ENCODE assay signal across 1 cellular context in the genomic region with DNA sequence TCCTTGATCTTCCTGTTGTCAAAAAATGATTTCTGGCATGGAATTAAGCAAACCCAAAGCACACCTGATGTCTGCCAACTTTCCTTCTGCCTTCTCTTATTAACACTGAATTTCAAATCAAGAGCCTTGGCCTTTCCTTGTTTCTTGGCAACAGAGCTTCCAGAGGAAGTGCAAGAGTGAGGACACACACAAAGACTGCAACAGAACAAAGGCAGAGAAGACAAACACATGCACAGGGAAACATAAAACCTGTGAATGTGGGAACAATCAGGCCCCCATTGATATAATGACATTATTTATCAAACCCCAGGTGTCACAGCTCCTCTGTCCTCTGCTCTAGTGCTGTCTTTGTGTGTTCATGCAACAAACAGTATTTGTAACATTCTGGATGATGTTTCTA.
TF ChIP-seq lines count a peak whose summit lies in the region.

No MANE protein-coding gene starts in this region.

TF ChIP-seq in GM23338, 12 proteins besides CTCF, POLR2A, EP300 and RAD21 (continued from another document):
- TF ChIP-seq, protein P1, sequence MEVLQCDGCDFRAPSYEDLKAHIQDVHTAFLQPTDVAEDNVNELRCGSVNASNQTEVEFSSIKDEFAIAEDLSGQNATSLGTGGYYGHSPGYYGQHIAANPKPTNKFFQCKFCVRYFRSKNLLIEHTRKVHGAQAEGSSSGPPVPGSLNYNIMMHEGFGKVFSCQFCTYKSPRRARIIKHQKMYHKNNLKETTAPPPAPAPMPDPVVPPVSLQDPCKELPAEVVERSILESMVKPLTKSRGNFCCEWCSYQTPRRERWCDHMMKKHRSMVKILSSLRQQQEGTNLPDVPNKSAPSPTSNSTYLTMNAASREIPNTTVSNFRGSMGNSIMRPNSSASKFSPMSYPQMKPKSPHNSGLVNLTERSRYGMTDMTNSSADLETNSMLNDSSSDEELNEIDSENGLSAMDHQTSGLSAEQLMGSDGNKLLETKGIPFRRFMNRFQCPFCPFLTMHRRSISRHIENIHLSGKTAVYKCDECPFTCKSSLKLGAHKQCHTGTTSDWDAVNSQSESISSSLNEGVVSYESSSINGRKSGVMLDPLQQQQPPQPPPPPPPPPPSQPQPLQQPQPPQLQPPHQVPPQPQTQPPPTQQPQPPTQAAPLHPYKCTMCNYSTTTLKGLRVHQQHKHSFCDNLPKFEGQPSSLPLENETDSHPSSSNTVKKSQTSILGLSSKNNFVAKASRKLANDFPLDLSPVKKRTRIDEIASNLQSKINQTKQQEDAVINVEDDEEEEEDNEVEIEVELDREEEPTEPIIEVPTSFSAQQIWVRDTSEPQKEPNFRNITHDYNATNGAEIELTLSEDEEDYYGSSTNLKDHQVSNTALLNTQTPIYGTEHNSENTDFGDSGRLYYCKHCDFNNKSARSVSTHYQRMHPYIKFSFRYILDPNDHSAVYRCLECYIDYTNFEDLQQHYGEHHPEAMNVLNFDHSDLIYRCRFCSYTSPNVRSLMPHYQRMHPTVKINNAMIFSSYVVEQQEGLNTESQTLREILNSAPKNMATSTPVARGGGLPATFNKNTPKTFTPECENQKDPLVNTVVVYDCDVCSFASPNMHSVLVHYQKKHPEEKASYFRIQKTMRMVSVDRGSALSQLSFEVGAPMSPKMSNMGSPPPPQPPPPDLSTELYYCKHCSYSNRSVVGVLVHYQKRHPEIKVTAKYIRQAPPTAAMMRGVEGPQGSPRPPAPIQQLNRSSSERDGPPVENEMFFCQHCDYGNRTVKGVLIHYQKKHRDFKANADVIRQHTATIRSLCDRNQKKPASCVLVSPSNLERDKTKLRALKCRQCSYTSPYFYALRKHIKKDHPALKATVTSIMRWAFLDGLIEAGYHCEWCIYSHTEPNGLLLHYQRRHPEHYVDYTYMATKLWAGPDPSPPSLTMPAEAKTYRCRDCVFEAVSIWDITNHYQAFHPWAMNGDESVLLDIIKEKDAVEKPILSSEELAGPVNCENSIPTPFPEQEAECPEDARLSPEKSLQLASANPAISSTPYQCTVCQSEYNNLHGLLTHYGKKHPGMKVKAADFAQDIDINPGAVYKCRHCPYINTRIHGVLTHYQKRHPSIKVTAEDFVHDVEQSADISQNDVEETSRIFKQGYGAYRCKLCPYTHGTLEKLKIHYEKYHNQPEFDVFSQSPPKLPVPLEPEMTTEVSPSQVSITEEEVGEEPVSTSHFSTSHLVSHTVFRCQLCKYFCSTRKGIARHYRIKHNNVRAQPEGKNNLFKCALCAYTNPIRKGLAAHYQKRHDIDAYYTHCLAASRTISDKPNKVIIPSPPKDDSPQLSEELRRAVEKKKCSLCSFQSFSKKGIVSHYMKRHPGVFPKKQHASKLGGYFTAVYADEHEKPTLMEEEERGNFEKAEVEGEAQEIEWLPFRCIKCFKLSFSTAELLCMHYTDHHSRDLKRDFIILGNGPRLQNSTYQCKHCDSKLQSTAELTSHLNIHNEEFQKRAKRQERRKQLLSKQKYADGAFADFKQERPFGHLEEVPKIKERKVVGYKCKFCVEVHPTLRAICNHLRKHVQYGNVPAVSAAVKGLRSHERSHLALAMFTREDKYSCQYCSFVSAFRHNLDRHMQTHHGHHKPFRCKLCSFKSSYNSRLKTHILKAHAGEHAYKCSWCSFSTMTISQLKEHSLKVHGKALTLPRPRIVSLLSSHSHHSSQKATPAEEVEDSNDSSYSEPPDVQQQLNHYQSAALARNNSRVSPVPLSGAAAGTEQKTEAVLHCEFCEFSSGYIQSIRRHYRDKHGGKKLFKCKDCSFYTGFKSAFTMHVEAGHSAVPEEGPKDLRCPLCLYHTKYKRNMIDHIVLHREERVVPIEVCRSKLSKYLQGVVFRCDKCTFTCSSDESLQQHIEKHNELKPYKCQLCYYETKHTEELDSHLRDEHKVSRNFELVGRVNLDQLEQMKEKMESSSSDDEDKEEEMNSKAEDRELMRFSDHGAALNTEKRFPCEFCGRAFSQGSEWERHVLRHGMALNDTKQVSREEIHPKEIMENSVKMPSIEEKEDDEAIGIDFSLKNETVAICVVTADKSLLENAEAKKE (CRISPR knock-in tag; IDR thresholded peaks at IDR 0.05), result no peak
- TF ChIP-seq EZH2 (IDR thresholded peaks at IDR 0.05; ENCODE audit: low read depth, unreplicated experiment) (no peak), ZNF331 (CRISPR knock-in tag; IDR thresholded peaks at IDR 0.05; ENCODE audit: low read depth) (no peak), CREB1 (CRISPR knock-in tag; IDR thresholded peaks at IDR 0.05; ENCODE audit: low read depth) (no peak), EZH2phosphoT487 (IDR thresholded peaks at IDR 0.05; ENCODE audit: unreplicated experiment) (no peak), STAT1 (IDR thresholded peaks at IDR 0.05; ENCODE audit: unreplicated experiment) (no peak), ZNF114 (CRISPR knock-in tag; IDR thresholded peaks at IDR 0.05) (no peak), NANOG (IDR thresholded peaks at IDR 0.05; ENCODE audit: borderline replicate concordance) (no peak)
- TF ChIP-seq, protein P2, sequence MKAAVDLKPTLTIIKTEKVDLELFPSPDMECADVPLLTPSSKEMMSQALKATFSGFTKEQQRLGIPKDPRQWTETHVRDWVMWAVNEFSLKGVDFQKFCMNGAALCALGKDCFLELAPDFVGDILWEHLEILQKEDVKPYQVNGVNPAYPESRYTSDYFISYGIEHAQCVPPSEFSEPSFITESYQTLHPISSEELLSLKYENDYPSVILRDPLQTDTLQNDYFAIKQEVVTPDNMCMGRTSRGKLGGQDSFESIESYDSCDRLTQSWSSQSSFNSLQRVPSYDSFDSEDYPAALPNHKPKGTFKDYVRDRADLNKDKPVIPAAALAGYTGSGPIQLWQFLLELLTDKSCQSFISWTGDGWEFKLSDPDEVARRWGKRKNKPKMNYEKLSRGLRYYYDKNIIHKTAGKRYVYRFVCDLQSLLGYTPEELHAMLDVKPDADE (IDR thresholded peaks at IDR 0.05), result no peak
- TF ChIP-seq, protein P3, sequence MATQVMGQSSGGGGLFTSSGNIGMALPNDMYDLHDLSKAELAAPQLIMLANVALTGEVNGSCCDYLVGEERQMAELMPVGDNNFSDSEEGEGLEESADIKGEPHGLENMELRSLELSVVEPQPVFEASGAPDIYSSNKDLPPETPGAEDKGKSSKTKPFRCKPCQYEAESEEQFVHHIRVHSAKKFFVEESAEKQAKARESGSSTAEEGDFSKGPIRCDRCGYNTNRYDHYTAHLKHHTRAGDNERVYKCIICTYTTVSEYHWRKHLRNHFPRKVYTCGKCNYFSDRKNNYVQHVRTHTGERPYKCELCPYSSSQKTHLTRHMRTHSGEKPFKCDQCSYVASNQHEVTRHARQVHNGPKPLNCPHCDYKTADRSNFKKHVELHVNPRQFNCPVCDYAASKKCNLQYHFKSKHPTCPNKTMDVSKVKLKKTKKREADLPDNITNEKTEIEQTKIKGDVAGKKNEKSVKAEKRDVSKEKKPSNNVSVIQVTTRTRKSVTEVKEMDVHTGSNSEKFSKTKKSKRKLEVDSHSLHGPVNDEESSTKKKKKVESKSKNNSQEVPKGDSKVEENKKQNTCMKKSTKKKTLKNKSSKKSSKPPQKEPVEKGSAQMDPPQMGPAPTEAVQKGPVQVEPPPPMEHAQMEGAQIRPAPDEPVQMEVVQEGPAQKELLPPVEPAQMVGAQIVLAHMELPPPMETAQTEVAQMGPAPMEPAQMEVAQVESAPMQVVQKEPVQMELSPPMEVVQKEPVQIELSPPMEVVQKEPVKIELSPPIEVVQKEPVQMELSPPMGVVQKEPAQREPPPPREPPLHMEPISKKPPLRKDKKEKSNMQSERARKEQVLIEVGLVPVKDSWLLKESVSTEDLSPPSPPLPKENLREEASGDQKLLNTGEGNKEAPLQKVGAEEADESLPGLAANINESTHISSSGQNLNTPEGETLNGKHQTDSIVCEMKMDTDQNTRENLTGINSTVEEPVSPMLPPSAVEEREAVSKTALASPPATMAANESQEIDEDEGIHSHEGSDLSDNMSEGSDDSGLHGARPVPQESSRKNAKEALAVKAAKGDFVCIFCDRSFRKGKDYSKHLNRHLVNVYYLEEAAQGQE (IDR thresholded peaks at IDR 0.05; ENCODE audit: unreplicated experiment), result no peak
